ENCODE assay signal across 8 cellular contexts in the genomic region with DNA sequence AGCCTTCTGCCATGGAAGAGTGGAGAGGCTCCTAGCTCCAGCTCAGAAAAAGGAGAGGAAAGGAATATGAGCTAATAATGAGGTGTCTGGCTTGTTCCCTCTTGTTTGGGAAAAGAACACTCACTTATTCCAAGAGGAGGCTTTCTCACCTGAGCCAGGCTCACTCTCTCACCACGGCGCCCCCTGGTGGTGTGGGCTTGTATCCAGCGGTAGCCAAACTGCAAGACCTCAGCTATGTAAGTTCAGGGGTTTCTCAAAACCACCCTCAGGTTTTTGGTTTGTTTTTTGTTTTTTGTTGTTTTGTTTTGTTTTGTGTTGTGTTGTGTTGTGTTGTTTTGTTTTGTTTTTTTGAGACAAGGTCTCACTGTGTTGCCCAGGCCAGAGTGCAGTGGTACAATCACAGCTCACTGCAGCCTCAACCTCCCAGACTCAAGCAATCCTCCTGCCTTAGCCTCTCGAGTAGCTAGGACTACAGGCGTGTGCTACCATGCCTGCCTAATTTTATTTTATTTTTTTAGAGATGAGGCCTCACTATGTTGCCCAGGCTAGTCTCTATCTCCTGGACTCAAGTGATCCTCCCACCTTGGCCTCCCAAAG.
DNase-seq lines count a peak whose midpoint lies in the region; ATAC-seq and TF ChIP-seq lines count a peak whose summit lies in the region.

No MANE protein-coding gene starts in this region.

- no peaks in the 10 kb centered on the region for H3K4me1 ChIP-seq in left lung

- H3K36me3 ChIP-seq in WERI-Rb-1 (no peaks in the 10 kb centered on the region), left lung (no peaks in the 10 kb centered on the region)

- DNase-seq in NCI-H82 (lab: John Stamatoyannopoulos, UW) (peak; percentile 83), NCI-H82 treated with DMSO at 0.1 percent for 48 hours (lab: John Stamatoyannopoulos, UW; ENCODE audit: unreplicated experiment) (no peak), NAMALWA (ENCODE audit: low spot score) (peak; percentile 84), WERI-Rb-1 (peak; percentile 80), T47D (ENCODE audit: low read depth in 1 of 2, low spot score in 1 of 2) (peak; percentile 57 to 78), left lung (peak; percentile 57 to 93), occipital lobe (lab: John Stamatoyannopoulos, UW) (no peak)
- peak; percentile 52 for DNase-seq in stimulated activated CD8-positive, alpha-beta memory T cell treated with anti-CD3 and anti-CD28 coated beads, Interleukin-12 subunit alpha, Interleukin-12 subunit beta, amount 100 ng/mL, for 24 hours (ENCODE audit: extremely low read depth)

- in situ Hi-C loops in T47D (cut with HindIII; ENCODE audit: low pct_unique_long_range_greater_than_20kb, low sequenced_read_pairs): no loop called here

- H3K4me3 ChIP-seq in WERI-Rb-1 (ENCODE audit: low read depth, low read length) (no peak overlapping the region), left lung (no peak overlapping the region)

- no peaks in the 10 kb centered on the region for H3K9me3 ChIP-seq in WERI-Rb-1 (ENCODE audit: severe bottlenecking)
- peaks cover 0 to 3% of the 10 kb centered on the region in 2 donors for H3K9me3 ChIP-seq in left lung

- ATAC-seq in left lung: peak; percentile 84

- intact Hi-C loops in left lung (cut with DNase I): loop anchor here in 1 of 2 donors (10.0 kb wide), 1 partner anchor 311 kb away; no protein-coding TSS in a partner anchor

- no peaks in the 10 kb centered on the region for H3K27me3 ChIP-seq in WERI-Rb-1 (ENCODE audit: insufficient read depth, low read depth, severe bottlenecking)
- H3K27me3 ChIP-seq in left lung: peaks cover 0 to 5% of the 10 kb centered on the region in 2 donors

- H3K27ac ChIP-seq in WERI-Rb-1 (no peak overlapping the region), left lung (no peak overlapping the region)

- TF ChIP-seq CTCF in WERI-Rb-1 (IDR thresholded peaks at IDR 0.05; ENCODE audit: low read depth, low read length) (peak; percentile 88), left lung (IDR thresholded peaks at IDR 0.05) (peak; percentile 77 to 79)

Comparison
In these comparisons a context has a peak if more than half of its experiments do, and no peak if none do; other contexts are left out.
1. DNase-seq: peak in NCI-H82 (single experiment), NAMALWA (single experiment), WERI-Rb-1 (single experiment), T47D (2 of 2), left lung (2 of 2) and stimulated activated CD8-positive, alpha-beta memory T cell treated with anti-CD3 and anti-CD28 coated beads, Interleukin-12 subunit alpha, Interleukin-12 subunit beta, amount 100 ng/mL, for 24 hours (single experiment); none in NCI-H82 treated with DMSO at 0.1 percent for 48 hours (single experiment) and occipital lobe (single experiment).